Comparison of ENCODE assay signal across 14 cellular contexts in genomic region chr15:41337631-41338522, GRCh38. TPM values are rescaled to one million over a fixed set of nuclear protein-coding genes. Genes with fewer than 3 reads are reported as not detected.
A peak's percentile ranks its signal among the peaks of the same experiment; 100 is the strongest.
DNase-seq lines count a peak whose midpoint lies in the region; ATAC-seq, FAIRE-seq and TF ChIP-seq lines count a peak whose summit lies in the region.
"Had no signal": no experiment of that assay in that cellular context is flagged by ENCODE, and none has a peak within 500 bp of the region (broad histone marks: within the 10 kb centered on the region; RNA-seq: fewer than 3 reads in every experiment).

No MANE protein-coding gene starts in this region.

- H2AFZ ChIP-seq in K562 (ENCODE audit: low read depth, low read length) (no peak overlapping the region), neural progenitor cell (replicated peaks) (no peak overlapping the region)

- in situ Hi-C loops in K562 (cut with MboI) = no loop called here

- peaks cover 53% of the 10 kb centered on the region for H3K4me1 Mint-ChIP-seq in activated CD4-positive, alpha-beta memory T cell treated with anti-CD3 and anti-CD28 coated beads, Interleukin-2, amount 10 ng/mL, durations not matched to agents 7 days and 5 days
- peaks cover 35% of the 10 kb centered on the region for H3K4me1 Mint-ChIP-seq in activated CD4-positive, alpha-beta memory T cell treated with anti-CD3 and anti-CD28 coated beads for 36 hours (ENCODE audit: low read depth)
- H3K4me1 Mint-ChIP-seq in neural progenitor cell = peaks cover 13% of the 10 kb centered on the region

- no peak for TF ChIP-seq POLR2A in K562 (conservative IDR thresholded peaks at IDR 0.05)

- H3K4me2 ChIP-seq in K562 (ENCODE audit: insufficient read depth, low read length) (no peak overlapping the region), neural progenitor cell (no peak overlapping the region)

- no peak for ATAC-seq in K562

- no peaks in the 10 kb centered on the region for H3K27me3 Mint-ChIP-seq in activated CD4-positive, alpha-beta memory T cell treated with anti-CD3 and anti-CD28 coated beads, Interleukin-2, amount 10 ng/mL, durations not matched to agents 7 days and 5 days
- no peaks in the 10 kb centered on the region for H3K27me3 Mint-ChIP-seq in activated CD4-positive, alpha-beta memory T cell treated with anti-CD3 and anti-CD28 coated beads for 36 hours
- H3K27me3 Mint-ChIP-seq in neural progenitor cell (ENCODE audit: insufficient read depth, low read depth) = no peaks in the 10 kb centered on the region

- no peak for FAIRE-seq in K562 (lab: Jason Lieb, UNC)

- POLR2A ChIA-PET in activated CD4-positive, alpha-beta memory T cell treated with anti-CD3 and anti-CD28 coated beads, Interleukin-2, amount 10 ng/mL, durations not matched to agents 7 days and 5 days (lab: Charles Lee) = interaction anchor here (1.1 kb wide), 1 partner anchor 50 kb away, joined by 3 read pairs; no protein-coding TSS in a partner anchor
- POLR2A ChIA-PET in activated CD4-positive, alpha-beta memory T cell treated with anti-CD3 and anti-CD28 coated beads for 36 hours (lab: Charles Lee) = no interaction called here
- POLR2A ChIA-PET in K562 (lab: Yijun Ruan, JAX) = interaction anchor here (0.6 to 1.2 kb wide), 4 partner anchors 11 to 146 kb away, joined by 3 read pairs; no protein-coding TSS in a partner anchor

- H3K9ac ChIP-seq in K562 (ENCODE audit: insufficient read depth in 1 of 2, low read depth in 2 of 2, low read length in 2 of 2) (no peak overlapping the region), neural progenitor cell (no peak overlapping the region)

- H3K4me3 ChIP-seq in HL-60 (replicated peaks; ENCODE audit: insufficient read depth, low read length) (no peak overlapping the region), K562 (no peak overlapping the region), neural progenitor cell (no peak overlapping the region)
- H3K4me3 ChIP-seq: dorsolateral prefrontal cortex, prostate gland, transverse colon had no signal

- WGBS in K562 (ENCODE audit: insufficient coverage, low coverage, missing lambda C conversion rate) = 77% methylated on average over 10 of the region's 13 CpGs

- H3K36me3 ChIP-seq in K562 (ENCODE audit: control insufficient read depth, insufficient read depth, low read length) = peaks cover 63% of the 10 kb centered on the region
- peaks cover 31% of the 10 kb centered on the region for H3K36me3 ChIP-seq in neural progenitor cell
- H3K36me3 ChIP-seq: prostate gland, transverse colon had no signal

- DNase-seq in activated CD4-positive, alpha-beta memory T cell treated with anti-CD3 and anti-CD28 coated beads, Interleukin-2, amount 10 ng/mL, durations not matched to agents 7 days and 5 days = no peak
- no peak for DNase-seq in activated CD4-positive, alpha-beta memory T cell treated with anti-CD3 and anti-CD28 coated beads for 36 hours
- DNase-seq in HL-60 (ENCODE audit: low read depth in 1 of 2, low spot score in 1 of 2) (peak in 1 of 2 experiments; percentile 8), K562 (ENCODE audit: extremely low read depth in 1 of 4, low spot score in 3 of 4) (peak in 1 of 4 experiments; percentile 4), neural progenitor cell (ENCODE audit: low spot score) (no peak), dermis blood vessel endothelial cell (no peak), RPMI8226 (no peak)
- DNase-seq in activated T-cell treated with anti-CD3 and anti-CD28 coated beads, Interleukin-2, amount 50 U/mL, for 48 hours = no peak
- DNase-seq: dorsolateral prefrontal cortex, midbrain, NCI-H1694 treated with DMSO at 0.1 percent for 48 hours, NCI-H526, transverse colon had no signal

- H4K20me1 ChIP-seq in K562 (replicated peaks; ENCODE audit: control insufficient read depth, insufficient read depth, low read length) = peaks cover 7% of the 10 kb centered on the region; the same call in 1 of the 2 replicates
- H4K20me1 ChIP-seq in neural progenitor cell (ENCODE audit: low read depth) = peaks cover 94% of the 10 kb centered on the region

- TF ChIP-seq EP300 in K562 (IDR thresholded peaks at IDR 0.05; ENCODE audit: low read length) = no peak

- CTCF ChIA-PET in activated CD4-positive, alpha-beta memory T cell treated with anti-CD3 and anti-CD28 coated beads, Interleukin-2, amount 10 ng/mL, durations not matched to agents 7 days and 5 days (lab: Charles Lee) = no interaction called here
- CTCF ChIA-PET in activated CD4-positive, alpha-beta memory T cell treated with anti-CD3 and anti-CD28 coated beads for 36 hours (lab: Charles Lee) = no interaction called here
- CTCF ChIA-PET in K562 (lab: Yijun Ruan, JAX; ENCODE audit: low intra/inter-chr PET ratio) = interaction anchor here (0.5 kb wide), 2 partner anchors 48 to 897 kb away, joined by 3 to 4 read pairs; no protein-coding TSS in a partner anchor

- H3K4me3 Mint-ChIP-seq in activated CD4-positive, alpha-beta memory T cell treated with anti-CD3 and anti-CD28 coated beads, Interleukin-2, amount 10 ng/mL, durations not matched to agents 7 days and 5 days = no peak overlapping the region
- no peak overlapping the region for H3K4me3 Mint-ChIP-seq in activated CD4-positive, alpha-beta memory T cell treated with anti-CD3 and anti-CD28 coated beads for 36 hours
- H3K4me3 Mint-ChIP-seq in neural progenitor cell = no peak overlapping the region

- TF ChIP-seq CTCF in HL-60 (IDR thresholded peaks at IDR 0.05; ENCODE audit: insufficient read depth, low read length) (no peak), K562 (IDR thresholded peaks at IDR 0.05 in 2 of 3, conservative IDR thresholded peaks at IDR 0.05 in 1 of 3; ENCODE audit: insufficient read depth in 2 of 3, low read depth in 1 of 3, low read length in 3 of 3) (no peak), neural progenitor cell (IDR thresholded peaks at IDR 0.05) (no peak)

- H3K9me1 ChIP-seq in K562 (ENCODE audit: control insufficient read depth, insufficient read depth, low read length) = no peaks in the 10 kb centered on the region

- H3K9me3 ChIP-seq in K562 (replicated peaks; ENCODE audit: control insufficient read depth, insufficient read depth, low read depth, low read length) (no peaks in the 10 kb centered on the region), neural progenitor cell (ENCODE audit: low read depth) (no peaks in the 10 kb centered on the region)
- H3K9me3 ChIP-seq: prostate gland, transverse colon had no signal

- peak overlapping the region; percentile 22 for H3K27ac Mint-ChIP-seq in activated CD4-positive, alpha-beta memory T cell treated with anti-CD3 and anti-CD28 coated beads, Interleukin-2, amount 10 ng/mL, durations not matched to agents 7 days and 5 days
- no peak overlapping the region for H3K27ac Mint-ChIP-seq in activated CD4-positive, alpha-beta memory T cell treated with anti-CD3 and anti-CD28 coated beads for 36 hours
- peak overlapping the region; percentile 43 for H3K27ac Mint-ChIP-seq in neural progenitor cell

- no peak for TF ChIP-seq RAD21 in K562 (CRISPR knock-in tag; conservative IDR thresholded peaks at IDR 0.05 in 1 of 2, IDR thresholded peaks at IDR 0.05 in 1 of 2)

- no peaks in the 10 kb centered on the region for H3K9me3 Mint-ChIP-seq in activated CD4-positive, alpha-beta memory T cell treated with anti-CD3 and anti-CD28 coated beads, Interleukin-2, amount 10 ng/mL, durations not matched to agents 7 days and 5 days
- H3K9me3 Mint-ChIP-seq in activated CD4-positive, alpha-beta memory T cell treated with anti-CD3 and anti-CD28 coated beads for 36 hours = no peaks in the 10 kb centered on the region
- H3K9me3 Mint-ChIP-seq in neural progenitor cell = no peaks in the 10 kb centered on the region

- H3K27me3 ChIP-seq in HL-60 (ENCODE audit: insufficient read depth, poor library complexity, severe bottlenecking) = no peaks in the 10 kb centered on the region
- no peaks in the 10 kb centered on the region for H3K27me3 ChIP-seq in K562 (ENCODE audit: control insufficient read depth in 2 of 2, insufficient read depth in 2 of 2, low read length in 2 of 2)
- no peaks in the 10 kb centered on the region for H3K27me3 ChIP-seq in neural progenitor cell
- H3K27me3 ChIP-seq: dorsolateral prefrontal cortex, transverse colon had no signal

- intact Hi-C loops in activated CD4-positive, alpha-beta memory T cell treated with anti-CD3 and anti-CD28 coated beads for 36 hours (cut with micrococcal nuclease) = no loop called here
- intact Hi-C loops in K562 (cut with micrococcal nuclease) = no loop called here

- peaks cover 23% of the 10 kb centered on the region for H3F3A ChIP-seq in neural progenitor cell (ENCODE audit: low read depth)

- H3K4me1 ChIP-seq in K562 (replicated peaks in 1 of 2; ENCODE audit: control insufficient read depth in 2 of 2, insufficient read depth in 2 of 2, low read length in 2 of 2) (peaks cover 4 to 6% of the 10 kb centered on the region in 2 experiments; a peak in 2 of 5 replicates), neural progenitor cell (peaks cover 15% of the 10 kb centered on the region)
- H3K4me1 ChIP-seq: prostate gland had no signal

- H3K27ac ChIP-seq in HL-60 (replicated peaks) (peak overlapping the region; percentile 22; the same call in 1 of the 2 replicates), K562 (ENCODE audit: extremely low read depth, low read depth, low read length) (no peak overlapping the region), neural progenitor cell (no peak overlapping the region)
- H3K27ac ChIP-seq: dorsolateral prefrontal cortex, prostate gland, transverse colon had no signal

- H3K79me2 ChIP-seq in K562 (ENCODE audit: control insufficient read depth, insufficient read depth, low read length) (peaks cover 96% of the 10 kb centered on the region), neural progenitor cell (ENCODE audit: low read depth) (peaks cover 100% of the 10 kb centered on the region)

- BruUV-seq in K562 (replicated peaks; lab: Mats Ljungman, UMichigan) = no TSS peak

- peaks cover 74% of the 10 kb centered on the region for H3K36me3 Mint-ChIP-seq in activated CD4-positive, alpha-beta memory T cell treated with anti-CD3 and anti-CD28 coated beads, Interleukin-2, amount 10 ng/mL, durations not matched to agents 7 days and 5 days (ENCODE audit: low read depth)
- peaks cover 66% of the 10 kb centered on the region for H3K36me3 Mint-ChIP-seq in activated CD4-positive, alpha-beta memory T cell treated with anti-CD3 and anti-CD28 coated beads for 36 hours
- peaks cover 40% of the 10 kb centered on the region for H3K36me3 Mint-ChIP-seq in neural progenitor cell

RNA-seq across cellular contexts. Expression of gene NUSAP1, which starts 5.2 kb away (rescaled TPM):
- 100 to 1,000 TPM; 243 to 251 TPM for total RNA-seq in activated CD4-positive, alpha-beta memory T cell treated with anti-CD3 and anti-CD28 coated beads, Interleukin-2, amount 10 ng/mL, durations not matched to agents 7 days and 5 days
- total RNA-seq in activated CD4-positive, alpha-beta memory T cell treated with anti-CD3 and anti-CD28 coated beads for 36 hours = 100 to 1,000 TPM; 227 TPM
- total RNA-seq in K562 (2011; cell fraction: chromatin; rRNA removed; ENCODE audit: low replicate concordance) = 234 and 251 TPM in 2 replicates
- total RNA-seq in K562 (2011; cell fraction: nucleolus; rRNA removed) = 126 and 136 TPM in 2 replicates
- 128 and 146 TPM in 2 replicates for total RNA-seq in K562 (2011; cell fraction: nucleoplasm; rRNA removed)
- 118 and 119 TPM in 2 replicates for total RNA-seq in K562 (2014; rRNA removed)
- 254 and 285 TPM in 2 replicates for total RNA-seq in K562 (2014; rRNA removed; fragmentation: Illumina TruSeq; extraction: Trizol)
- total RNA-seq in K562 (2015; rRNA removed; fragmentation: Illumina TruSeq; extraction: Trizol) = 254 TPM in 2 replicates
- total RNA-seq in K562 (2021) = 143 and 152 TPM in 2 replicates
- 224 and 266 TPM in 2 replicates for polyA plus RNA-seq in K562 (2011; rRNA removed)
- polyA plus RNA-seq in K562 (2011; cell fraction: cytosol; rRNA removed) = 159 and 162 TPM in 2 replicates
- 224 and 229 TPM in 2 replicates for polyA plus RNA-seq in K562 (2011; cell fraction: nucleus; rRNA removed)
- polyA plus RNA-seq in K562 (2012) = 135 and 139 TPM in 2 replicates
- 203 and 242 TPM in 2 replicates for polyA plus RNA-seq in K562 (2014; fragmentation: Illumina TruSeq; extraction: Trizol)
- 100 to 1,000 TPM; 194 to 227 TPM for polyA plus RNA-seq in K562 (2014; fragmentation: Nextera tagmentation; extraction: Ambion mirVana)
- polyA plus RNA-seq in K562 (2014; rRNA removed) = 157 and 170 TPM in 2 replicates
- 197 and 206 TPM in 2 replicates for polyA minus RNA-seq in K562 (2011; rRNA and poly(A)+ RNA removed)
- 48.8 and 91.3 TPM in 2 replicates for polyA minus RNA-seq in K562 (2011; cell fraction: cytosol; rRNA and poly(A)+ RNA removed)
- 117 and 184 TPM in 2 replicates for polyA minus RNA-seq in K562 (2011; cell fraction: nucleus; rRNA and poly(A)+ RNA removed)
- total RNA-seq in neural progenitor cell (ENCODE audit: low replicate concordance) = 388 and 525 TPM in 2 replicates
- total RNA-seq in dermis blood vessel endothelial cell = 39.0 and 113 TPM in 2 replicates

RNA-seq across cellular contexts. Expression of gene OIP5, which starts 5.5 kb away (rescaled TPM):
- total RNA-seq in activated CD4-positive, alpha-beta memory T cell treated with anti-CD3 and anti-CD28 coated beads, Interleukin-2, amount 10 ng/mL, durations not matched to agents 7 days and 5 days = 10 to 100 TPM; 15.2 to 15.4 TPM
- total RNA-seq in activated CD4-positive, alpha-beta memory T cell treated with anti-CD3 and anti-CD28 coated beads for 36 hours = 10 to 100 TPM; 11.1 to 13.0 TPM
- 6.9 and 9.3 TPM in 2 replicates for total RNA-seq in K562 (2011; cell fraction: chromatin; rRNA removed; ENCODE audit: low replicate concordance)
- total RNA-seq in K562 (2011; cell fraction: nucleolus; rRNA removed) = 11.2 and 12.8 TPM in 2 replicates
- 13.7 and 14.2 TPM in 2 replicates for total RNA-seq in K562 (2011; cell fraction: nucleoplasm; rRNA removed)
- 31.7 and 48.1 TPM in 2 replicates for total RNA-seq in K562 (2014; rRNA removed)
- 35.3 and 42.0 TPM in 2 replicates for total RNA-seq in K562 (2014; rRNA removed; fragmentation: Illumina TruSeq; extraction: Trizol)
- total RNA-seq in K562 (2015; rRNA removed; fragmentation: Illumina TruSeq; extraction: Trizol) = 34.9 and 35.6 TPM in 2 replicates
- 35.7 and 36.1 TPM in 2 replicates for total RNA-seq in K562 (2021)
- 38.0 and 54.8 TPM in 2 replicates for polyA plus RNA-seq in K562 (2011; rRNA removed)
- 33.6 and 52.6 TPM in 2 replicates for polyA plus RNA-seq in K562 (2011; cell fraction: cytosol; rRNA removed)
- 12.2 and 20.1 TPM in 2 replicates for polyA plus RNA-seq in K562 (2011; cell fraction: nucleus; rRNA removed)
- 32.0 and 32.4 TPM in 2 replicates for polyA plus RNA-seq in K562 (2012)
- 21.6 and 27.3 TPM in 2 replicates for polyA plus RNA-seq in K562 (2014; fragmentation: Illumina TruSeq; extraction: Trizol)
- 10 to 100 TPM in 1 of 2 experiments, 1 to 10 TPM in 1; 8.3 to 14.5 TPM for polyA plus RNA-seq in K562 (2014; fragmentation: Nextera tagmentation; extraction: Ambion mirVana)
- polyA plus RNA-seq in K562 (2014; rRNA removed) = 40.2 and 47.9 TPM in 2 replicates
- polyA minus RNA-seq in K562 (2011; rRNA and poly(A)+ RNA removed) = 16.4 and 18.1 TPM in 2 replicates
- 15.2 and 17.6 TPM in 2 replicates for polyA minus RNA-seq in K562 (2011; cell fraction: cytosol; rRNA and poly(A)+ RNA removed)
- 8.1 and 10.9 TPM in 2 replicates for polyA minus RNA-seq in K562 (2011; cell fraction: nucleus; rRNA and poly(A)+ RNA removed)
- 70.2 and 80.9 TPM in 2 replicates for total RNA-seq in neural progenitor cell (ENCODE audit: low replicate concordance)
- total RNA-seq in dermis blood vessel endothelial cell = 3.6 and 14.1 TPM in 2 replicates
